ENCODE assay signal across 7 cellular contexts in the genomic region with DNA sequence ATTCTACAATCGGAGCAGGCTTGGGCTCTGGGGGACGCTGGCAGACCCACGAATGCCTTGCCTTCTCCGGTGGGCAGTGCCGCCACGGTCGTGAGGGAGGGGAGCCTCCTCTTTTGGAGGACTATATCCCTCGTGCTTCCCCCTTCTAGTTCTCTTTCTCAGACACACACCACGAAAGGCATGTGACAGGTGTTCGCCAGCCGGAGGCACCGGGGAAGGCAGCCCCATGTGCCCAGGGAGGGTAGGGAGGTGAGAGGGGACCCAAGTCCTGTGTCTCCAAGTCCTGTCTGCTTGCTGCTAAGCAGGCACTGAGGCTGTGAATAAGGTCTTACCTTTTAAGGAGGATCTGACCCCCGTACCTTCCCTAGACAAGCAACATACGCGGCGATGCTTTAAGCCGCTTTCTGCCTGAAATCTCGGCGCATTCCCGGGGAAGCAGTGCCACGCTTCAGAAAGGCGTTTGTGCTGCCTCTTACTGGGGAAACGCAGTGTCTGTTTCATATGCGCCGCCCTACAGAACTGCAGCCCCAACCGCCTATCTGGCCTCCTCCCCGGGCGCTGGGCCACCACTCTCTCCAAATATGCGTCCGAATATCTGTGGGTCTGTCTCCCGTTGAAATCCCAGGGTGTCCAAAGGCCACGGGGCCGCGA. TPM values are rescaled to one million over a fixed set of nuclear protein-coding genes. Genes with fewer than 3 reads are reported as not detected.
DNase-seq lines count a peak whose midpoint lies in the region; ATAC-seq, FAIRE-seq and TF ChIP-seq lines count a peak whose summit lies in the region.

No MANE protein-coding gene starts in this region.

- no peak for FAIRE-seq in GM12892 (lab: Jason Lieb, UNC)

- ATAC-seq in HG02852 (IDR thresholded peaks at IDR 0.05; ENCODE audit: unreplicated experiment) = no peak

- in situ Hi-C loops in GM13976 (cut with MboI; ENCODE audit: low sequenced_read_pairs, unreplicated experiment) = no loop called here

- peak; percentile 35 for DNase-seq in GM13976 (ENCODE audit: low spot score)
- peak; percentile 60 for DNase-seq in NCI-H748 (lab: John Stamatoyannopoulos, UW; ENCODE audit: unreplicated experiment)
- peak; percentile 11 to 53 for DNase-seq in cerebellar nuclear complex (lab: John Stamatoyannopoulos, UW)
- DNase-seq in kidney tubule cell (ENCODE audit: low spot score) = peak; percentile 30
- peak; percentile 30 for DNase-seq in stimulated activated CD8-positive, alpha-beta memory T cell treated with anti-CD3 and anti-CD28 coated beads, Interleukin-4, amount 100 ng/mL, for 48 hours
- no peak for DNase-seq in GM12892 (ENCODE audit: insufficient read length)

- no peak for TF ChIP-seq CTCF in GM13976 (IDR thresholded peaks at IDR 0.05; ENCODE audit: borderline replicate concordance, control extremely low read depth, extremely low read depth, insufficient read depth, missing control alignments)

- TF ChIP-seq POLR2A in GM12892 (IDR thresholded peaks at IDR 0.05; ENCODE audit: low read depth, low read length) = no peak

RNA-seq across cellular contexts. Expression of gene PLXNA4, which starts 0.8 kb away (rescaled TPM):
- 0.08 TPM for polyA plus RNA-seq in GM12892 (2012; ENCODE audit: missing spikeins)
